Comparison of ENCODE assay signal across 23 cellular contexts in the genomic region with DNA sequence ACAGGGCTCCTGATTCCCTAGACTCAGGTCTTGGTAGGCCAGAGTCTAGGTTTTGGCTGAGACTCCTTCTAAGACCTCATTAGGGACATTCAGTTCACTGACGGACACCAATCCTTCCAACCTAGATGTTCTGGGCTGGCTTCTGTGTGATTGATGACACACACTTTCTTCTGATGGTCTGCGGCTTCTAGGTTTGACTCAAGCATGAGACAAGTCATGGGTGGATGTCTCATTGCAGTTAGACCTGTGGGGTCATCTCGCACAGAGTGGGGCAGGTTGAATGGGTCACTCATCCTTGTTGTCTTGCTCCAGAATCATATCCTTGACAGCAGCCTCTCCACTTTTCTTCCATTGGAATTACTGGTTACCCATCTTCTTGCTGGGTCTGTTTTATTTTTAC. TPM values are rescaled to one million over a fixed set of nuclear protein-coding genes. Genes with fewer than 3 reads are reported as not detected.
DNase-seq lines count a peak whose midpoint lies in the region; ATAC-seq and TF ChIP-seq lines count a peak whose summit lies in the region.
"Had no signal": no experiment of that assay in that cellular context is flagged by ENCODE, and none has a peak within 500 bp of the region (broad histone marks: within the 10 kb centered on the region; RNA-seq: fewer than 3 reads in every experiment).

No MANE protein-coding gene starts in this region.

- H3K36me3 Mint-ChIP-seq in activated T-helper 17 cell treated with anti-CD3 and anti-CD28 coated beads, Interleukin-2, amount 50 U/mL, for 72 hours (ENCODE audit: low read depth), result no peaks in the 10 kb centered on the region
- H3K36me3 Mint-ChIP-seq in progenitor cell of endocrine pancreas (ENCODE audit: insufficient read depth), result no peaks in the 10 kb centered on the region

- no peaks in the 10 kb centered on the region for H4K20me1 ChIP-seq in neural cell (ENCODE audit: insufficient read depth)

- no peaks in the 10 kb centered on the region for H3K4me1 Mint-ChIP-seq in activated T-helper 17 cell treated with anti-CD3 and anti-CD28 coated beads, Interleukin-2, amount 50 U/mL, for 72 hours
- H3K4me1 Mint-ChIP-seq in progenitor cell of endocrine pancreas (ENCODE audit: low read depth), result peaks cover 6% of the 10 kb centered on the region

- H3K27ac ChIP-seq in dorsolateral prefrontal cortex, result peak overlapping the region in 55 of 59 donors; percentile 43 to 96 (median 83)
- peak overlapping the region; percentile 77 for H3K27ac ChIP-seq in neural cell (ENCODE audit: low read length)
- H3K27ac ChIP-seq: SK-N-MC had no signal

- H3K4me3 Mint-ChIP-seq in activated T-helper 17 cell treated with anti-CD3 and anti-CD28 coated beads, Interleukin-2, amount 50 U/mL, for 72 hours, result no peak overlapping the region
- H3K4me3 Mint-ChIP-seq in progenitor cell of endocrine pancreas (ENCODE audit: low read depth), result no peak overlapping the region
- H3K4me3 Mint-ChIP-seq: GM23338, H9 had no signal

- H3K79me2 ChIP-seq in neural cell (replicated peaks; ENCODE audit: insufficient read depth, low read length), result peaks cover 34% of the 10 kb centered on the region

- no peak overlapping the region for H3K9ac ChIP-seq in neural cell (ENCODE audit: low read length)

- intact Hi-C loops in dorsolateral prefrontal cortex (cut with DNase I), result no loop called here

- TF ChIP-seq EP300 in neural cell (conservative IDR thresholded peaks at IDR 0.05; ENCODE audit: poor library complexity, severe bottlenecking), result no peak

- peaks cover 22% of the 10 kb centered on the region for H3K27me3 Mint-ChIP-seq in activated T-helper 17 cell treated with anti-CD3 and anti-CD28 coated beads, Interleukin-2, amount 50 U/mL, for 72 hours
- no peaks in the 10 kb centered on the region for H3K27me3 Mint-ChIP-seq in progenitor cell of endocrine pancreas

- peak; percentile 65 for DNase-seq in ELR (ENCODE audit: low read depth)
- DNase-seq in dorsolateral prefrontal cortex, result no peak
- DNase-seq in progenitor cell of endocrine pancreas (ENCODE audit: low spot score, unreplicated experiment), result no peak
- DNase-seq in NCI-H1694 (lab: John Stamatoyannopoulos, UW), result no peak
- DNase-seq in HuH-7 (ENCODE audit: low spot score), result no peak
- DNase-seq: 8988T, ACHN, Calu3, DMS79 treated with DMSO at 0.1 percent for 48 hours, H9, KG1, MG63, NCI-H1105 treated with DMSO at 0.1 percent for 48 hours, NCI-H146, NCI-H2029, NCI-H2227 treated with DMSO at 0.1 percent for 48 hours, NCI-H69, SIG-M5 had no signal

- H3K4me3 ChIP-seq in dorsolateral prefrontal cortex, result peak overlapping the region in 6 of 59 donors; percentile 3 to 61 (median 55)
- no peak overlapping the region for H3K4me3 ChIP-seq in neural cell (ENCODE audit: low read length)
- H3K4me3 ChIP-seq: GM23338, MG63, SK-N-MC had no signal

- no peaks in the 10 kb centered on the region for H3K9me3 ChIP-seq in neural cell (ENCODE audit: low read length)
- H3K9me3 ChIP-seq: MG63 had no signal

- H3K9me3 Mint-ChIP-seq in activated T-helper 17 cell treated with anti-CD3 and anti-CD28 coated beads, Interleukin-2, amount 50 U/mL, for 72 hours, result no peaks in the 10 kb centered on the region
- no peaks in the 10 kb centered on the region for H3K9me3 Mint-ChIP-seq in progenitor cell of endocrine pancreas (ENCODE audit: low read depth)
- H3K9me3 Mint-ChIP-seq: GM23338, H9 had no signal

- H3K9me2 ChIP-seq in neural cell (ENCODE audit: insufficient read depth, low read length), result no peaks in the 10 kb centered on the region

- H3F3A ChIP-seq in neural cell (ENCODE audit: insufficient read depth, low read length, poor library complexity, severe bottlenecking), result no peaks in the 10 kb centered on the region

- H3K27ac Mint-ChIP-seq in activated T-helper 17 cell treated with anti-CD3 and anti-CD28 coated beads, Interleukin-2, amount 50 U/mL, for 72 hours, result no peak overlapping the region
- H3K27ac Mint-ChIP-seq in progenitor cell of endocrine pancreas, result no peak overlapping the region
- H3K27ac Mint-ChIP-seq: GM23338, H9 had no signal

- H2AFZ ChIP-seq in neural cell (ENCODE audit: low read depth, low read length), result no peak overlapping the region
- H2AFZ ChIP-seq: GM23338 had no signal

- no peak overlapping the region for H3K4me2 ChIP-seq in neural cell (ENCODE audit: low read length)
- H3K4me2 ChIP-seq: GM23338 had no signal

- peak; percentile 31 for ATAC-seq in activated T-helper 17 cell treated with anti-CD3 and anti-CD28 coated beads, Interleukin-2, amount 50 U/mL, for 72 hours (replicated peaks)
- no peak for ATAC-seq in HG02623 (IDR thresholded peaks at IDR 0.05; ENCODE audit: unreplicated experiment)
- ATAC-seq: GM23338 had no signal

- TF ChIP-seq RAD21 in neural cell (conservative IDR thresholded peaks at IDR 0.05), result no peak

- H3K36me3 ChIP-seq in neural cell (ENCODE audit: insufficient read depth, low read length), result no peaks in the 10 kb centered on the region
- H3K36me3 ChIP-seq: MG63 had no signal

- H3K27me3 ChIP-seq in dorsolateral prefrontal cortex, result no peaks in the 10 kb centered on the region
- no peaks in the 10 kb centered on the region for H3K27me3 ChIP-seq in neural cell (ENCODE audit: insufficient read depth, low read depth, low read length)
- H3K27me3 ChIP-seq: MG63 had no signal

- no peak for TF ChIP-seq CTCF in dorsolateral prefrontal cortex (IDR thresholded peaks at IDR 0.05 in 54 of 56, conservative IDR thresholded peaks at IDR 0.05 in 2 of 56; ENCODE audit: low read depth in 1 of 56, partially characterized antibody in 56 of 56)
- TF ChIP-seq CTCF in neural cell (IDR thresholded peaks at IDR 0.05; ENCODE audit: poor library complexity, severe bottlenecking), result no peak
- TF ChIP-seq CTCF in progenitor cell of endocrine pancreas (IDR thresholded peaks at IDR 0.05; ENCODE audit: unreplicated experiment), result no peak

TF ChIP-seq in neural cell, 6 proteins besides CTCF, POLR2A, EP300 and RAD21:
- TF ChIP-seq MXI1 (conservative IDR thresholded peaks at IDR 0.05; ENCODE audit: poor library complexity, severe bottlenecking) (no peak), EZH2 (IDR thresholded peaks at IDR 0.05; ENCODE audit: borderline replicate concordance, insufficient read depth, low read length, poor library complexity, severe bottlenecking) (no peak), SMC3 (conservative IDR thresholded peaks at IDR 0.05; ENCODE audit: poor library complexity) (no peak)
- TF ChIP-seq, protein P1, sequence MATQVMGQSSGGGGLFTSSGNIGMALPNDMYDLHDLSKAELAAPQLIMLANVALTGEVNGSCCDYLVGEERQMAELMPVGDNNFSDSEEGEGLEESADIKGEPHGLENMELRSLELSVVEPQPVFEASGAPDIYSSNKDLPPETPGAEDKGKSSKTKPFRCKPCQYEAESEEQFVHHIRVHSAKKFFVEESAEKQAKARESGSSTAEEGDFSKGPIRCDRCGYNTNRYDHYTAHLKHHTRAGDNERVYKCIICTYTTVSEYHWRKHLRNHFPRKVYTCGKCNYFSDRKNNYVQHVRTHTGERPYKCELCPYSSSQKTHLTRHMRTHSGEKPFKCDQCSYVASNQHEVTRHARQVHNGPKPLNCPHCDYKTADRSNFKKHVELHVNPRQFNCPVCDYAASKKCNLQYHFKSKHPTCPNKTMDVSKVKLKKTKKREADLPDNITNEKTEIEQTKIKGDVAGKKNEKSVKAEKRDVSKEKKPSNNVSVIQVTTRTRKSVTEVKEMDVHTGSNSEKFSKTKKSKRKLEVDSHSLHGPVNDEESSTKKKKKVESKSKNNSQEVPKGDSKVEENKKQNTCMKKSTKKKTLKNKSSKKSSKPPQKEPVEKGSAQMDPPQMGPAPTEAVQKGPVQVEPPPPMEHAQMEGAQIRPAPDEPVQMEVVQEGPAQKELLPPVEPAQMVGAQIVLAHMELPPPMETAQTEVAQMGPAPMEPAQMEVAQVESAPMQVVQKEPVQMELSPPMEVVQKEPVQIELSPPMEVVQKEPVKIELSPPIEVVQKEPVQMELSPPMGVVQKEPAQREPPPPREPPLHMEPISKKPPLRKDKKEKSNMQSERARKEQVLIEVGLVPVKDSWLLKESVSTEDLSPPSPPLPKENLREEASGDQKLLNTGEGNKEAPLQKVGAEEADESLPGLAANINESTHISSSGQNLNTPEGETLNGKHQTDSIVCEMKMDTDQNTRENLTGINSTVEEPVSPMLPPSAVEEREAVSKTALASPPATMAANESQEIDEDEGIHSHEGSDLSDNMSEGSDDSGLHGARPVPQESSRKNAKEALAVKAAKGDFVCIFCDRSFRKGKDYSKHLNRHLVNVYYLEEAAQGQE (IDR thresholded peaks at IDR 0.05; ENCODE audit: borderline replicate concordance), result no peak

RNA-seq across cellular contexts. Expression of a gene that starts 35.8 kb away (rescaled TPM):
- total RNA-seq in activated T-helper 17 cell treated with anti-CD3 and anti-CD28 coated beads, Interleukin-2, amount 50 U/mL, for 72 hours, result under 1 TPM; 0.09 to 0.21 TPM
- 100 to 1,000 TPM; 153 to 379 (median 242) TPM for total RNA-seq in dorsolateral prefrontal cortex
- polyA plus RNA-seq in neural cell, result 41.2 and 49.8 TPM in 2 replicates
- 63.1 and 69.0 TPM in 2 replicates for polyA minus RNA-seq in neural cell
- 37.3 and 38.9 TPM in 2 replicates for total RNA-seq in progenitor cell of endocrine pancreas

Comparison
In these comparisons a context has a peak if more than half of its experiments do, and no peak if none do; other contexts are left out.
1. RNA of a gene that starts 35.8 kb away (total RNA-seq): 153 to 379 TPM in dorsolateral prefrontal cortex and 37.3 to 38.9 TPM in progenitor cell of endocrine pancreas; 0.09 to 0.21 TPM in activated T-helper 17 cell treated with anti-CD3 and anti-CD28 coated beads, Interleukin-2, amount 50 U/mL, for 72 hours; every median in the first group is over 10 times any median in the second.